In the genomic region with DNA sequence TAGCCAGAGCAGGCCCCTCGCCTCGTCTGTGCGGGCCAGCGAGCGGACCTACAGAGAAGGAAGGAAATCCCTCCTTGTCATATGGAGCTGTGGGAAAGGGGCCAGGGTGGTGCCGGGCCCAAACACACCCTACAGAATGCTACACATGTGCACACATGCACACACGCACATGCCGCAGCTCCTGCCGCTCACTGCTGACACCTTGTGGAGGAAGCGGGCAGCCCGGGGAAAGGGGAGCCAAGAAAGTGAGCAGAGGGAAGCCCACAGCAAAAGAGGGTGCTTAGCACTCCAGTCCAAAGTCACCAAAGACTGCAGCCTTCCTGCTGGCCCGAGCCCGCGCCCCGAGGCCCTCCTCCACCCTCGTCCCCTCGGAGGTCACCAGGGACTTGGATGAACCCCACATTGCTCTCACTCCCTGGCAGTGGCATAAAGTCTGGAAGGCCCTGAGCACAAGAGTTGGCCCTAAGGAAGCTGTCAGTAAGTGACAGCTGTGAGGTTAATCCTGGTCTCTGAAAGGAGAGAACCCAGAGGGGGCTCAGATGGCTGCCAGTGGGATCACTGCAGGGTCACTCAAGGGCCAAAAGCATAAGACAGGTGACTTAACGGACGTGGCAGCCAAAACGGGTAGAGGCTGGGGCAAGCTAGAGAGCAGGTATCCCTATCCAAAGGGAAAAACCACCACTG, we compare ENCODE assay signal across 1 cellular context.
TF ChIP-seq lines count a peak whose summit lies in the region.

No MANE protein-coding gene starts in this region.

TF ChIP-seq in H1, 55 proteins besides CTCF, POLR2A, EP300 and RAD21 (continued from another document):
- TF ChIP-seq CBX5 (IDR thresholded peaks at IDR 0.05; ENCODE audit: low read depth, low read length) (no peak), SAP30 (IDR thresholded peaks at IDR 0.05; ENCODE audit: insufficient read depth, insufficient replicate concordance, low read length) (no peak), ATF3 (IDR thresholded peaks at IDR 0.05; ENCODE audit: insufficient read depth, low read depth, low read length) (no peak), SIN3A (conservative IDR thresholded peaks at IDR 0.05 in 1 of 2, IDR thresholded peaks at IDR 0.05 in 1 of 2; ENCODE audit: low read depth in 1 of 2, low read length in 2 of 2) (peak in 1 of 2 experiments; percentile 55; a peak in 1 of 4 replicates), TCF12 (IDR thresholded peaks at IDR 0.05; ENCODE audit: low read depth, low read length) (no peak), CHD7 (IDR thresholded peaks at IDR 0.05; ENCODE audit: insufficient replicate concordance, low read length) (no peak), CHD2 (IDR thresholded peaks at IDR 0.05; ENCODE audit: low read length) (no peak), RXRA (IDR thresholded peaks at IDR 0.05; ENCODE audit: insufficient read depth, low read depth, low read length) (no peak), TBP (IDR thresholded peaks at IDR 0.05; ENCODE audit: low read depth, low read length) (no peak), BACH1 (IDR thresholded peaks at IDR 0.05; ENCODE audit: low read length) (no peak), RNF2 (IDR thresholded peaks at IDR 0.05; ENCODE audit: borderline replicate concordance, low read depth, low read length, missing control alignments, poor library complexity, severe bottlenecking) (no peak), HDAC2 (IDR thresholded peaks at IDR 0.05; ENCODE audit: borderline replicate concordance in 1 of 2, low read depth in 2 of 2, low read length in 2 of 2) (no peak), BRCA1 (IDR thresholded peaks at IDR 0.05; ENCODE audit: low read depth, low read length) (no peak), GABPA (IDR thresholded peaks at IDR 0.05; ENCODE audit: borderline replicate concordance, insufficient read depth, low read length) (peak; percentile 69; the same call in 1 of the 2 replicates)
- TF ChIP-seq, protein P1, sequence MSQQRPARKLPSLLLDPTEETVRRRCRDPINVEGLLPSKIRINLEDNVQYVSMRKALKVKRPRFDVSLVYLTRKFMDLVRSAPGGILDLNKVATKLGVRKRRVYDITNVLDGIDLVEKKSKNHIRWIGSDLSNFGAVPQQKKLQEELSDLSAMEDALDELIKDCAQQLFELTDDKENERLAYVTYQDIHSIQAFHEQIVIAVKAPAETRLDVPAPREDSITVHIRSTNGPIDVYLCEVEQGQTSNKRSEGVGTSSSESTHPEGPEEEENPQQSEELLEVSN (IDR thresholded peaks at IDR 0.05), result peak; percentile 61; the same call in 1 of the 2 replicates
- TF ChIP-seq, protein P2, sequence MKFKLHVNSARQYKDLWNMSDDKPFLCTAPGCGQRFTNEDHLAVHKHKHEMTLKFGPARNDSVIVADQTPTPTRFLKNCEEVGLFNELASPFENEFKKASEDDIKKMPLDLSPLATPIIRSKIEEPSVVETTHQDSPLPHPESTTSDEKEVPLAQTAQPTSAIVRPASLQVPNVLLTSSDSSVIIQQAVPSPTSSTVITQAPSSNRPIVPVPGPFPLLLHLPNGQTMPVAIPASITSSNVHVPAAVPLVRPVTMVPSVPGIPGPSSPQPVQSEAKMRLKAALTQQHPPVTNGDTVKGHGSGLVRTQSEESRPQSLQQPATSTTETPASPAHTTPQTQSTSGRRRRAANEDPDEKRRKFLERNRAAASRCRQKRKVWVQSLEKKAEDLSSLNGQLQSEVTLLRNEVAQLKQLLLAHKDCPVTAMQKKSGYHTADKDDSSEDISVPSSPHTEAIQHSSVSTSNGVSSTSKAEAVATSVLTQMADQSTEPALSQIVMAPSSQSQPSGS (IDR thresholded peaks at IDR 0.05; ENCODE audit: low read length), result no peak
TF ChIP-seq in H1: peak in this region for 4.
